In genomic region chr6:11036977-11037430, GRCh38 we compare ENCODE assay signal across 1 cellular context.
TF ChIP-seq lines count a peak whose summit lies in the region.

No MANE protein-coding gene starts in this region.

TF ChIP-seq in IMR-90, 13 proteins besides CTCF, POLR2A, EP300 and RAD21:
- TF ChIP-seq RFX5 (IDR thresholded peaks at IDR 0.05; ENCODE audit: low read depth, low read length) (no peak), BHLHE40 (IDR thresholded peaks at IDR 0.05; ENCODE audit: low read depth, low read length) (no peak), CEBPB (IDR thresholded peaks at IDR 0.05; ENCODE audit: low read depth, low read length) (no peak), MAFK (IDR thresholded peaks at IDR 0.05; ENCODE audit: low read depth, low read length) (no peak), MAZ (IDR thresholded peaks at IDR 0.05; ENCODE audit: borderline replicate concordance, low read depth, low read length) (no peak), CHD1 (IDR thresholded peaks at IDR 0.05; ENCODE audit: low read depth, low read length) (no peak), FOS (IDR thresholded peaks at IDR 0.05; ENCODE audit: low read depth, low read length) (no peak), NFE2L2 (IDR thresholded peaks at IDR 0.05; ENCODE audit: low read depth, low read length) (no peak), ELK1 (IDR thresholded peaks at IDR 0.05; ENCODE audit: borderline replicate concordance, low read depth, low read length) (no peak), USF2 (IDR thresholded peaks at IDR 0.05; ENCODE audit: low read depth, low read length) (no peak), MXI1 (IDR thresholded peaks at IDR 0.05; ENCODE audit: borderline replicate concordance, low read depth, low read length) (no peak), RCOR1 (IDR thresholded peaks at IDR 0.05; ENCODE audit: insufficient replicate concordance, low read length) (no peak), SMC3 (IDR thresholded peaks at IDR 0.05; ENCODE audit: low read depth, low read length) (no peak)
TF ChIP-seq in IMR-90: peak in this region for 0.
